1 cellular context compared by ENCODE assay signal in the genomic region with DNA sequence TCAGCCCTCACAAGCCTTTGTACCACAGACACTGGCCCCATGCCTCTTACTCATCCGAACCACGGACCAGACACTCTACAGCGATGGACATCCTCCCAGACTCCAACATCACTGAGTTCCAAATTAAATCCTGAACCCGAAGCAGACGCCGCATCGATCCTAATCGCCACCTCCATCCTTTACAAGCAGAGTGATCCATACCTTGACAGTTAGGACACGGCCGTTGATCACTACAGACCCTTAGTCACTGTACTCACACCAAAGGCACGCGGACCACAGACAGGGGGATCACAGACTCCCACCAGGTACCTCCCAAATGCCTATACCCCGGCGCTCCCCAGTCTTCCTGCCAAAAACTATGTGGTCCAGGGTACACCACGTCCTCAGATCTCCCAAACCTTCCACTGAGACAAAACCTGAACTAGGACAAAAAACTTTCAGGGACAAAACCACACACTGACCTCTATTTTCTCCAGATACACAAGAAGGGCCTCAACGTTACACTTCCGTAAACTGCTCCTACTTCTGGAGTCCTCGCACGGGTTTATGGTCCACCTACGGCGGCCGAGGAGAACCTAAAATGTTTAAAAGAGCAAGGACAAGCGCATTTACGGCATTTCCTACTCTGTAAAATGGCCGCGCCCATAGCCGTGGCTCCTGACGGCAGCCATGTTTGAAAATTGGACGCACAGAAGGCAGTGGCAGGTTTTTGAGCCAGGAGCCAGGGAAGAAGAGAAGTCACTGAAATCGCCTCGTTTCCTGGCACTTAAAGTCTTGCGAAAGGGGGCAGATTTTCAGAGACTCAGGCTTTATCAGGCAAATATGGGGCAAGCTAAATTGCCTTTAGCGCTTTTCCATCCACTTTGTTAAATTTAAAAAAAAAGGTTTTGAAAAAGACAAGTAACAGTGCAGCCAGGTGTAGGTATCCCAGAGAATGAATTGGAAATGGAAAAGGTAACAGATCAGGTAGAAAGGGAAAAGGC.
A peak's percentile ranks its signal among the peaks of the same experiment; 100 is the strongest.
TF ChIP-seq lines count a peak whose summit lies in the region.

A gene (minus strand): TSS at position 532 of the 983 bp plus-strand sequence. CDS start 12,480 bp downstream, outside the sequence.

TF ChIP-seq in K562, 482 proteins besides CTCF, POLR2A, EP300 and RAD21 (continued from another document):
- TF ChIP-seq BACH1 (tag; IDR thresholded peaks at IDR 0.05): peak; percentile 76; the same call in 1 of the 2 replicates
- TF ChIP-seq, protein P1, sequence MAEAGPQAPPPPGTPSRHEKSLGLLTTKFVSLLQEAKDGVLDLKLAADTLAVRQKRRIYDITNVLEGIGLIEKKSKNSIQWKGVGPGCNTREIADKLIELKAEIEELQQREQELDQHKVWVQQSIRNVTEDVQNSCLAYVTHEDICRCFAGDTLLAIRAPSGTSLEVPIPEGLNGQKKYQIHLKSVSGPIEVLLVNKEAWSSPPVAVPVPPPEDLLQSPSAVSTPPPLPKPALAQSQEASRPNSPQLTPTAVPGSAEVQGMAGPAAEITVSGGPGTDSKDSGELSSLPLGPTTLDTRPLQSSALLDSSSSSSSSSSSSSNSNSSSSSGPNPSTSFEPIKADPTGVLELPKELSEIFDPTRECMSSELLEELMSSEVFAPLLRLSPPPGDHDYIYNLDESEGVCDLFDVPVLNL (CRISPR knock-in tag; IDR thresholded peaks at IDR 0.05; ENCODE audit: low read depth): no peak
- peak; percentile 50; the same call in 1 of the 2 replicates for TF ChIP-seq TEAD4 (IDR thresholded peaks at IDR 0.05; ENCODE audit: low read length)
- no peak for TF ChIP-seq TEAD4 (CRISPR knock-in tag; IDR thresholded peaks at IDR 0.05; ENCODE audit: borderline replicate concordance)
- TF ChIP-seq L3MBTL2 (IDR thresholded peaks at IDR 0.05): 0 out of 2 replicates have a peak, but pooled peaks have one; percentile 40
- TF ChIP-seq, protein P2, sequence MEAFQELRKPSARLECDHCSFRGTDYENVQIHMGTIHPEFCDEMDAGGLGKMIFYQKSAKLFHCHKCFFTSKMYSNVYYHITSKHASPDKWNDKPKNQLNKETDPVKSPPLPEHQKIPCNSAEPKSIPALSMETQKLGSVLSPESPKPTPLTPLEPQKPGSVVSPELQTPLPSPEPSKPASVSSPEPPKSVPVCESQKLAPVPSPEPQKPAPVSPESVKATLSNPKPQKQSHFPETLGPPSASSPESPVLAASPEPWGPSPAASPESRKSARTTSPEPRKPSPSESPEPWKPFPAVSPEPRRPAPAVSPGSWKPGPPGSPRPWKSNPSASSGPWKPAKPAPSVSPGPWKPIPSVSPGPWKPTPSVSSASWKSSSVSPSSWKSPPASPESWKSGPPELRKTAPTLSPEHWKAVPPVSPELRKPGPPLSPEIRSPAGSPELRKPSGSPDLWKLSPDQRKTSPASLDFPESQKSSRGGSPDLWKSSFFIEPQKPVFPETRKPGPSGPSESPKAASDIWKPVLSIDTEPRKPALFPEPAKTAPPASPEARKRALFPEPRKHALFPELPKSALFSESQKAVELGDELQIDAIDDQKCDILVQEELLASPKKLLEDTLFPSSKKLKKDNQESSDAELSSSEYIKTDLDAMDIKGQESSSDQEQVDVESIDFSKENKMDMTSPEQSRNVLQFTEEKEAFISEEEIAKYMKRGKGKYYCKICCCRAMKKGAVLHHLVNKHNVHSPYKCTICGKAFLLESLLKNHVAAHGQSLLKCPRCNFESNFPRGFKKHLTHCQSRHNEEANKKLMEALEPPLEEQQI (IDR thresholded peaks at IDR 0.05): peak; percentile 71; the same call in 1 of the 2 replicates
- peak; percentile 38; the same call in 1 of the 2 replicates for TF ChIP-seq EP400 (IDR thresholded peaks at IDR 0.05)
- TF ChIP-seq, protein P3, sequence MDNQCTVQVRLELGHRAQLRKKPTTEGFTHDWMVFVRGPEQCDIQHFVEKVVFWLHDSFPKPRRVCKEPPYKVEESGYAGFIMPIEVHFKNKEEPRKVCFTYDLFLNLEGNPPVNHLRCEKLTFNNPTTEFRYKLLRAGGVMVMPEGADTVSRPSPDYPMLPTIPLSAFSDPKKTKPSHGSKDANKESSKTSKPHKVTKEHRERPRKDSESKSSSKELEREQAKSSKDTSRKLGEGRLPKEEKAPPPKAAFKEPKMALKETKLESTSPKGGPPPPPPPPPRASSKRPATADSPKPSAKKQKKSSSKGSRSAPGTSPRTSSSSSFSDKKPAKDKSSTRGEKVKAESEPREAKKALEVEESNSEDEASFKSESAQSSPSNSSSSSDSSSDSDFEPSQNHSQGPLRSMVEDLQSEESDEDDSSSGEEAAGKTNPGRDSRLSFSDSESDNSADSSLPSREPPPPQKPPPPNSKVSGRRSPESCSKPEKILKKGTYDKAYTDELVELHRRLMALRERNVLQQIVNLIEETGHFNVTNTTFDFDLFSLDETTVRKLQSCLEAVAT (IDR thresholded peaks at IDR 0.05): 0 out of 4 replicates have a peak, but pooled peaks of 1 of the 2 experiments have one; percentile 43
- TF ChIP-seq POLR2AphosphoS5 (IDR thresholded peaks at IDR 0.05; ENCODE audit: control insufficient read depth, insufficient read depth, low read depth, low read length): 0 out of 2 replicates have a peak, but pooled peaks have one; percentile 21
- TF ChIP-seq ZNF766 (CRISPR knock-in tag; conservative IDR thresholded peaks at IDR 0.05): peak; percentile 92
- TF ChIP-seq, protein P4, sequence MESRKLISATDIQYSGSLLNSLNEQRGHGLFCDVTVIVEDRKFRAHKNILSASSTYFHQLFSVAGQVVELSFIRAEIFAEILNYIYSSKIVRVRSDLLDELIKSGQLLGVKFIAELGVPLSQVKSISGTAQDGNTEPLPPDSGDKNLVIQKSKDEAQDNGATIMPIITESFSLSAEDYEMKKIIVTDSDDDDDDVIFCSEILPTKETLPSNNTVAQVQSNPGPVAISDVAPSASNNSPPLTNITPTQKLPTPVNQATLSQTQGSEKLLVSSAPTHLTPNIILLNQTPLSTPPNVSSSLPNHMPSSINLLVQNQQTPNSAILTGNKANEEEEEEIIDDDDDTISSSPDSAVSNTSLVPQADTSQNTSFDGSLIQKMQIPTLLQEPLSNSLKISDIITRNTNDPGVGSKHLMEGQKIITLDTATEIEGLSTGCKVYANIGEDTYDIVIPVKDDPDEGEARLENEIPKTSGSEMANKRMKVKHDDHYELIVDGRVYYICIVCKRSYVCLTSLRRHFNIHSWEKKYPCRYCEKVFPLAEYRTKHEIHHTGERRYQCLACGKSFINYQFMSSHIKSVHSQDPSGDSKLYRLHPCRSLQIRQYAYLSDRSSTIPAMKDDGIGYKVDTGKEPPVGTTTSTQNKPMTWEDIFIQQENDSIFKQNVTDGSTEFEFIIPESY (CRISPR knock-in tag; IDR thresholded peaks at IDR 0.05): peak; percentile 81
- TF ChIP-seq, protein P5, sequence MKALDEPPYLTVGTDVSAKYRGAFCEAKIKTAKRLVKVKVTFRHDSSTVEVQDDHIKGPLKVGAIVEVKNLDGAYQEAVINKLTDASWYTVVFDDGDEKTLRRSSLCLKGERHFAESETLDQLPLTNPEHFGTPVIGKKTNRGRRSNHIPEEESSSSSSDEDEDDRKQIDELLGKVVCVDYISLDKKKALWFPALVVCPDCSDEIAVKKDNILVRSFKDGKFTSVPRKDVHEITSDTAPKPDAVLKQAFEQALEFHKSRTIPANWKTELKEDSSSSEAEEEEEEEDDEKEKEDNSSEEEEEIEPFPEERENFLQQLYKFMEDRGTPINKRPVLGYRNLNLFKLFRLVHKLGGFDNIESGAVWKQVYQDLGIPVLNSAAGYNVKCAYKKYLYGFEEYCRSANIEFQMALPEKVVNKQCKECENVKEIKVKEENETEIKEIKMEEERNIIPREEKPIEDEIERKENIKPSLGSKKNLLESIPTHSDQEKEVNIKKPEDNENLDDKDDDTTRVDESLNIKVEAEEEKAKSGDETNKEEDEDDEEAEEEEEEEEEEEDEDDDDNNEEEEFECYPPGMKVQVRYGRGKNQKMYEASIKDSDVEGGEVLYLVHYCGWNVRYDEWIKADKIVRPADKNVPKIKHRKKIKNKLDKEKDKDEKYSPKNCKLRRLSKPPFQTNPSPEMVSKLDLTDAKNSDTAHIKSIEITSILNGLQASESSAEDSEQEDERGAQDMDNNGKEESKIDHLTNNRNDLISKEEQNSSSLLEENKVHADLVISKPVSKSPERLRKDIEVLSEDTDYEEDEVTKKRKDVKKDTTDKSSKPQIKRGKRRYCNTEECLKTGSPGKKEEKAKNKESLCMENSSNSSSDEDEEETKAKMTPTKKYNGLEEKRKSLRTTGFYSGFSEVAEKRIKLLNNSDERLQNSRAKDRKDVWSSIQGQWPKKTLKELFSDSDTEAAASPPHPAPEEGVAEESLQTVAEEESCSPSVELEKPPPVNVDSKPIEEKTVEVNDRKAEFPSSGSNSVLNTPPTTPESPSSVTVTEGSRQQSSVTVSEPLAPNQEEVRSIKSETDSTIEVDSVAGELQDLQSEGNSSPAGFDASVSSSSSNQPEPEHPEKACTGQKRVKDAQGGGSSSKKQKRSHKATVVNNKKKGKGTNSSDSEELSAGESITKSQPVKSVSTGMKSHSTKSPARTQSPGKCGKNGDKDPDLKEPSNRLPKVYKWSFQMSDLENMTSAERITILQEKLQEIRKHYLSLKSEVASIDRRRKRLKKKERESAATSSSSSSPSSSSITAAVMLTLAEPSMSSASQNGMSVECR (CRISPR knock-in tag; IDR thresholded peaks at IDR 0.05): peak; percentile 62; the same call in 1 of the 2 replicates
- TF ChIP-seq SAFB (IDR thresholded peaks at IDR 0.05; ENCODE audit: borderline replicate concordance, low read depth, low read length): no peak
- peak; percentile 76 for TF ChIP-seq ZNF143 (CRISPR knock-in tag; IDR thresholded peaks at IDR 0.05)
- TF ChIP-seq POLR2H (tag; IDR thresholded peaks at IDR 0.05; ENCODE audit: low read depth): 0 out of 2 replicates have a peak, but pooled peaks have one; percentile 55
- TF ChIP-seq HNRNPLL (IDR thresholded peaks at IDR 0.05; ENCODE audit: low read depth, low read length, poor library complexity, severe bottlenecking): peak; percentile 70
- peak; percentile 53; the same call in 1 of the 2 replicates for TF ChIP-seq ETV1 (tag; conservative IDR thresholded peaks at IDR 0.05; ENCODE audit: low read depth)
- TF ChIP-seq BRCA1 (IDR thresholded peaks at IDR 0.05): no peak
- TF ChIP-seq BRCA1 (CRISPR knock-in tag; IDR thresholded peaks at IDR 0.05): no peak
- peak; percentile 69; the same call in 1 of the 2 replicates for TF ChIP-seq ZKSCAN1 (IDR thresholded peaks at IDR 0.05; ENCODE audit: low read depth, low read length)
- TF ChIP-seq PHF20 (IDR thresholded peaks at IDR 0.05; ENCODE audit: partially characterized antibody): peak; percentile 91
- TF ChIP-seq BRD9 (IDR thresholded peaks at IDR 0.05; ENCODE audit: low read depth, partially characterized antibody): no peak
- TF ChIP-seq POLR2B (IDR thresholded peaks at IDR 0.05; ENCODE audit: low read depth, partially characterized antibody): peak; percentile 39
- TF ChIP-seq CREM (IDR thresholded peaks at IDR 0.05; ENCODE audit: low read depth): peak; percentile 51; the same call in 1 of the 2 replicates
- peak; percentile 93 for TF ChIP-seq ELF1 (tag; IDR thresholded peaks at IDR 0.05)
- TF ChIP-seq POU5F1 (IDR thresholded peaks at IDR 0.05; ENCODE audit: borderline replicate concordance, low read depth, low read length, partially characterized antibody): peak; percentile 94
- no peak for TF ChIP-seq ZNF707 (CRISPR knock-in tag; conservative IDR thresholded peaks at IDR 0.05)
- TF ChIP-seq CHD1 (IDR thresholded peaks at IDR 0.05; ENCODE audit: low read length): no peak
- TF ChIP-seq MBD2 (IDR thresholded peaks at IDR 0.05; ENCODE audit: borderline replicate concordance, low read depth): 0 out of 2 replicates have a peak, but pooled peaks have one; percentile 36
- peak; percentile 42; the same call in 1 of the 2 replicates for TF ChIP-seq C11orf30 (IDR thresholded peaks at IDR 0.05; ENCODE audit: low read depth)
- TF ChIP-seq MTA3 (IDR thresholded peaks at IDR 0.05; ENCODE audit: borderline replicate concordance): peak; percentile 98
